31 cellular contexts compared by ENCODE assay signal in genomic region chr20:62958388-62959100, GRCh38. TPM values are rescaled to one million over a fixed set of nuclear protein-coding genes. Genes with fewer than 3 reads are reported as not detected.
DNase-seq lines count a peak whose midpoint lies in the region; ATAC-seq, FAIRE-seq and TF ChIP-seq lines count a peak whose summit lies in the region.
"Had no signal": no experiment of that assay in that cellular context is flagged by ENCODE, and none has a peak within 500 bp of the region (broad histone marks: within the 10 kb centered on the region; RNA-seq: fewer than 3 reads in every experiment).

No MANE protein-coding gene starts in this region.

- no peaks in the 10 kb centered on the region for H3K9me2 ChIP-seq in SK-N-SH

- POLR2A ChIA-PET in SK-N-SH (lab: Yijun Ruan, JAX) = no interaction called here

- H3K27me3 ChIP-seq in SK-N-SH (ENCODE audit: insufficient read depth) (no peaks in the 10 kb centered on the region), HL-60 (ENCODE audit: insufficient read depth, poor library complexity, severe bottlenecking) (no peaks in the 10 kb centered on the region), thymus (ENCODE audit: control insufficient read depth, insufficient read depth) (no peaks in the 10 kb centered on the region)
- H3K27me3 ChIP-seq: BE2C had no signal

- ATAC-seq in SK-N-SH treated with all-trans-retinoic acid at 6 μM for 48 hours = no peak
- ATAC-seq: PC-3 had no signal

- DNase-seq in SK-N-SH (peak; percentile 10), HL-60 (ENCODE audit: low read depth in 1 of 2, low spot score in 1 of 2) (no peak), kidney (peak; percentile 56), NCI-H2227 treated with DMSO at 0.1 percent for 48 hours (lab: John Stamatoyannopoulos, UW) (no peak), NCI-H2107 treated with DMSO at 0.1 percent for 48 hours (lab: John Stamatoyannopoulos, UW; ENCODE audit: unreplicated experiment) (no peak), SK-N-DZ (ENCODE audit: low spot score) (no peak)
- DNase-seq: BE2C; CD4-positive, alpha-beta T cell; COR-L47; GOT3; KBM-7; MM.1S; NCI-H1092; NCI-H1436; NCI-H187; NCI-H2081 treated with DMSO at 0.1 percent for 48 hours; NCI-H2171 treated with DMSO at 0.1 percent for 48 hours; NCI-H446; NCI-H524 treated with DMSO at 0.1 percent for 48 hours; NCI-H774; PC-3; Right ventricle myocardium superior had no signal

- TF ChIP-seq RAD21 in SK-N-SH (IDR thresholded peaks at IDR 0.05; ENCODE audit: low read length) = no peak

- no peaks in the 10 kb centered on the region for H3F3A ChIP-seq in SK-N-SH (replicated peaks; ENCODE audit: insufficient read depth)

- H3K36me3 ChIP-seq in SK-N-SH (replicated peaks in 1 of 2; ENCODE audit: control insufficient read depth in 1 of 2, insufficient read depth in 2 of 2, low read length in 1 of 2) (no peaks in the 10 kb centered on the region), kidney (ENCODE audit: control insufficient read depth in 1 of 2, insufficient read depth in 2 of 2, low read length in 2 of 2) (no peaks in the 10 kb centered on the region), thymus (ENCODE audit: control insufficient read depth, insufficient read depth) (no peaks in the 10 kb centered on the region)
- H3K36me3 ChIP-seq: BE2C, SJSA1 had no signal

- H3K79me2 ChIP-seq in SK-N-SH (ENCODE audit: insufficient read depth) = no peaks in the 10 kb centered on the region

- H3K4me1 ChIP-seq in SK-N-SH (ENCODE audit: control insufficient read depth in 1 of 2, insufficient read depth in 2 of 2, low read depth in 1 of 2, low read length in 1 of 2) = peaks cover 0 to 3% of the 10 kb centered on the region in 2 experiments; a peak in 1 of 4 replicates
- H3K4me1 ChIP-seq in kidney (ENCODE audit: control insufficient read depth in 1 of 2, insufficient read depth in 1 of 2, low read depth in 1 of 2, low read length in 2 of 2) = peaks cover 0 to 7% of the 10 kb centered on the region in 2 donors
- H3K4me1 ChIP-seq in thymus (ENCODE audit: control insufficient read depth, insufficient read depth, low read length) = peaks cover 31% of the 10 kb centered on the region

- H3K27ac ChIP-seq in SK-N-SH (ENCODE audit: low read depth in 2 of 2, low read length in 1 of 2) (no peak overlapping the region), HL-60 (replicated peaks) (peak overlapping the region; percentile 11; the same call in 1 of the 2 replicates), kidney (ENCODE audit: low read depth in 2 of 2, low read length in 2 of 2) (no peak overlapping the region), thymus (ENCODE audit: low read depth) (peak overlapping the region; percentile 46)
- H3K27ac ChIP-seq: 22Rv1, SJSA1 had no signal

- H3K4me2 ChIP-seq in SK-N-SH = no peak overlapping the region

- no peaks in the 10 kb centered on the region for H3K9me3 ChIP-seq in SK-N-SH
- no peaks in the 10 kb centered on the region for H3K9me3 ChIP-seq in kidney (ENCODE audit: control insufficient read depth in 1 of 2, low read length in 2 of 2)
- H3K9me3 ChIP-seq in thymus (ENCODE audit: control insufficient read depth) = no peaks in the 10 kb centered on the region
- H3K9me3 ChIP-seq: BE2C, HAP-1, SJSA1 had no signal

- intact Hi-C loops in kidney (cut with DNase I) = no loop called here

- H3K9ac ChIP-seq in SK-N-SH (no peak overlapping the region), kidney (ENCODE audit: low read length in 2 of 2) (no peak overlapping the region)

- TF ChIP-seq CTCF in SK-N-SH (IDR thresholded peaks at IDR 0.05) = no peak
- no peak for TF ChIP-seq CTCF in HL-60 (IDR thresholded peaks at IDR 0.05; ENCODE audit: insufficient read depth, low read length)
- TF ChIP-seq CTCF in kidney (IDR thresholded peaks at IDR 0.05; ENCODE audit: borderline replicate concordance, extremely low read depth, insufficient read depth) = no peak

- 60% methylated on average over 6 of the region's 10 CpGs for whole genome bisulfite sequencing in SK-N-SH (ENCODE audit: low lambda C conversion rate)
- 77% methylated on average over 10 of the region's 10 CpGs for WGBS in thymus

- H3K4me3 ChIP-seq in SK-N-SH (ENCODE audit: low read depth in 2 of 2, low read length in 1 of 2) = no peak overlapping the region
- H3K4me3 ChIP-seq in HL-60 (replicated peaks; ENCODE audit: insufficient read depth, low read length) = no peak overlapping the region
- no peak overlapping the region for H3K4me3 ChIP-seq in kidney (ENCODE audit: low read length in 2 of 2)
- no peak overlapping the region for H3K4me3 ChIP-seq in thymus (ENCODE audit: low read length)
- H3K4me3 ChIP-seq: HAP-1, SJSA1 had no signal

- H2AFZ ChIP-seq in SK-N-SH (ENCODE audit: low read depth) = no peak overlapping the region

- no peak for FAIRE-seq in kidney (lab: Jason Lieb, UNC)
- FAIRE-seq: G401.6 had no signal

- H4K20me1 ChIP-seq in SK-N-SH (ENCODE audit: insufficient read depth) = no peaks in the 10 kb centered on the region

- CTCF ChIA-PET in SK-N-SH (lab: Yijun Ruan, JAX) = no interaction called here

- no peak for TF ChIP-seq EP300 in SK-N-SH (IDR thresholded peaks at IDR 0.05; ENCODE audit: borderline replicate concordance in 1 of 2, low read depth in 1 of 2, low read length in 1 of 2)

TF ChIP-seq in SK-N-SH, 30 proteins besides CTCF, POLR2A, EP300 and RAD21:
- TF ChIP-seq USF2 (IDR thresholded peaks at IDR 0.05; ENCODE audit: borderline replicate concordance, low read depth, low read length) (no peak), RFX5 (IDR thresholded peaks at IDR 0.05; ENCODE audit: low read length) (no peak), CHD2 (IDR thresholded peaks at IDR 0.05; ENCODE audit: low read length, partially characterized antibody) (no peak), RCOR1 (IDR thresholded peaks at IDR 0.05; ENCODE audit: low read length) (no peak)

TF ChIP-seq in SK-N-SH treated with all-trans-retinoic acid at 6 μM for 48 hours, 23 proteins besides CTCF, POLR2A, EP300 and RAD21 (continues in another document):
- TF ChIP-seq ISL1 (CRISPR knock-in tag; IDR thresholded peaks at IDR 0.05) = no peak
- no peak for TF ChIP-seq POU6F1 (CRISPR knock-in tag; IDR thresholded peaks at IDR 0.05; ENCODE audit: borderline replicate concordance, low read depth)
- TF ChIP-seq ESRRG (CRISPR knock-in tag; IDR thresholded peaks at IDR 0.05) = no peak
- TF ChIP-seq CSDC2 (CRISPR knock-in tag; IDR thresholded peaks at IDR 0.05) = no peak
- no peak for TF ChIP-seq ZNF8 (CRISPR knock-in tag; IDR thresholded peaks at IDR 0.05)

RNA-seq across cellular contexts. Expression of gene SLC17A9, which starts 6.0 kb away (rescaled TPM):
- polyA plus RNA-seq in SK-N-SH (2012; rRNA removed) (not detected in 2 replicates), kidney (ENCODE audit: insufficient read depth, low read depth, low replicate concordance) (2.0 TPM), thymus (10.0 TPM)
- polyA plus RNA-seq in SK-N-SH (2012; cell fraction: cytosol; rRNA removed) = 0.01 TPM in 1 of 2 replicates, not detected in the other
- 0.19 and 0.23 TPM in 2 replicates for polyA plus RNA-seq in SK-N-SH (2012; cell fraction: nucleus; rRNA removed)
- 9.5 TPM for total RNA-seq in kidney
- polyA plus RNA-seq in SK-N-DZ (2014; cell fraction: cytosol; rRNA removed) = 1.1 and 1.5 TPM in 2 replicates
- 4.9 and 6.9 TPM in 2 replicates for polyA plus RNA-seq in SK-N-DZ (2014; cell fraction: nucleus; rRNA removed)
- total RNA-seq: HT1080, PC-3, SJSA1 had no signal

RNA-seq across cellular contexts. Expression of gene GID8, which starts 20.6 kb away (rescaled TPM):
- polyA plus RNA-seq in SK-N-SH (2012; rRNA removed) (18.1 and 18.7 TPM in 2 replicates), kidney (ENCODE audit: insufficient read depth, low read depth, low replicate concordance) (16.4 TPM), thymus (24.0 TPM)
- polyA plus RNA-seq in SK-N-SH (2012; cell fraction: cytosol; rRNA removed) = 18.8 and 19.9 TPM in 2 replicates
- 13.2 and 15.2 TPM in 2 replicates for polyA plus RNA-seq in SK-N-SH (2012; cell fraction: nucleus; rRNA removed)
- 37.3 TPM for total RNA-seq in kidney
- 65.3 and 72.2 TPM in 2 replicates for polyA plus RNA-seq in SK-N-DZ (2014; cell fraction: cytosol; rRNA removed)
- 44.4 and 51.3 TPM in 2 replicates for polyA plus RNA-seq in SK-N-DZ (2014; cell fraction: nucleus; rRNA removed)

RNA-seq across cellular contexts. Expression of gene DIDO1, which starts 32.2 kb away (rescaled TPM):
- polyA plus RNA-seq in SK-N-SH (2012; rRNA removed) (14.7 and 15.6 TPM in 2 replicates), kidney (ENCODE audit: insufficient read depth, low read depth, low replicate concordance) (23.0 TPM), thymus (33.2 TPM)
- 9.5 and 11.1 TPM in 2 replicates for polyA plus RNA-seq in SK-N-SH (2012; cell fraction: cytosol; rRNA removed)
- 59.9 and 69.2 TPM in 2 replicates for polyA plus RNA-seq in SK-N-SH (2012; cell fraction: nucleus; rRNA removed)
- total RNA-seq in kidney = 67.9 TPM
- polyA plus RNA-seq in SK-N-DZ (2014; cell fraction: cytosol; rRNA removed) = 66.0 and 80.4 TPM in 2 replicates
- 235 and 328 TPM in 2 replicates for polyA plus RNA-seq in SK-N-DZ (2014; cell fraction: nucleus; rRNA removed)

RNA-seq across cellular contexts. Expression of gene BHLHE23, which starts 48.2 kb away (rescaled TPM):
- not detected in 2 replicates for polyA plus RNA-seq in SK-N-SH (2012; rRNA removed)
- not detected in 2 replicates for polyA plus RNA-seq in SK-N-SH (2012; cell fraction: cytosol; rRNA removed)
- polyA plus RNA-seq in SK-N-SH (2012; cell fraction: nucleus; rRNA removed) = not detected in 2 replicates
- total RNA-seq in kidney = not detected
- not detected for polyA plus RNA-seq in kidney (ENCODE audit: insufficient read depth, low read depth, low replicate concordance)
- polyA plus RNA-seq in thymus = 0.37 TPM
- not detected in 2 replicates for polyA plus RNA-seq in SK-N-DZ (2014; cell fraction: cytosol; rRNA removed)
- not detected in 2 replicates for polyA plus RNA-seq in SK-N-DZ (2014; cell fraction: nucleus; rRNA removed)
- total RNA-seq: CD4-positive, alpha-beta T cell; HT1080; PC-3; Right ventricle myocardium superior; RPMI7951; SJSA1; T-helper 1 cell treated with Interleukin-12 subunit alpha and Interleukin-12 subunit beta and Interleukin-4 antibody, amounts not matched to agents 30 ng/mL and 1 ng/mL, for 36 hours had no signal

Comparison
In these comparisons a context has a peak if more than half of its experiments do, and no peak if none do; other contexts are left out.
1. DNase-seq: peak in SK-N-SH (single experiment) and kidney (single experiment); none in HL-60 (0 of 2), NCI-H2227 treated with DMSO at 0.1 percent for 48 hours (single experiment), NCI-H2107 treated with DMSO at 0.1 percent for 48 hours (single experiment) and SK-N-DZ (single experiment).
2. H3K27ac ChIP-seq: peak in HL-60 (single experiment) and thymus (single experiment); none in SK-N-SH (0 of 2) and kidney (0 of 2).